ENCODE assay signal across 26 cellular contexts in genomic region chr11:114988644-114989043, GRCh38.
"Had no signal": no experiment of that assay in that cellular context is flagged by ENCODE, and none has a peak within 500 bp of the region (broad histone marks: within the 10 kb centered on the region; RNA-seq: fewer than 3 reads in every experiment).

No MANE protein-coding gene starts in this region.

- H3K9me3 ChIP-seq: left lung, ovary, right atrium auricular region, right lobe of liver, tibial nerve, uterus had no signal

- H3K27me3 Mint-ChIP-seq: memory B cell; naive thymus-derived CD8-positive, alpha-beta T cell; stimulated activated memory B cell treated with anti-CD40 and anti-IgM and Interleukin-4, amounts not matched to agents 10 μg/mL and 1 μg/mL and 100 μg/mL, for 72 hours; stimulated activated naive CD8-positive, alpha-beta T cell treated with anti-CD3 and anti-CD28 coated beads, Interleukin-15, amount 100 ng/mL, for 72 hours had no signal

- H3K4me1 ChIP-seq: left lung, right lobe of liver, tibial nerve, uterus had no signal

- H2AFZ ChIP-seq: neural progenitor cell had no signal

- H3K4me1 Mint-ChIP-seq: memory B cell; naive thymus-derived CD8-positive, alpha-beta T cell; stimulated activated memory B cell treated with anti-CD40 and anti-IgM and Interleukin-4, amounts not matched to agents 10 μg/mL and 1 μg/mL and 100 μg/mL, for 72 hours; stimulated activated naive CD8-positive, alpha-beta T cell treated with anti-CD3 and anti-CD28 coated beads, Interleukin-15, amount 100 ng/mL, for 72 hours had no signal

- H3K27me3 ChIP-seq: left lung, neural progenitor cell, ovary, right atrium auricular region, right lobe of liver, tibial nerve, uterus had no signal

- H3K27ac ChIP-seq: left lung, neural progenitor cell, ovary, right atrium auricular region, right lobe of liver, tibial nerve, uterus had no signal

- H3K4me3 ChIP-seq: left lung, lung, neural progenitor cell, ovary, right atrium auricular region, right lobe of liver, smooth muscle cell, tibial nerve, uterus had no signal

- H3K27ac Mint-ChIP-seq: memory B cell; naive thymus-derived CD8-positive, alpha-beta T cell; neural progenitor cell; progenitor cell of endocrine pancreas; stimulated activated memory B cell treated with anti-CD40 and anti-IgM and Interleukin-4, amounts not matched to agents 10 μg/mL and 1 μg/mL and 100 μg/mL, for 72 hours; type B pancreatic cell had no signal

- H3K36me3 Mint-ChIP-seq: memory B cell; naive thymus-derived CD8-positive, alpha-beta T cell; neural progenitor cell; stimulated activated memory B cell treated with anti-CD40 and anti-IgM and Interleukin-4, amounts not matched to agents 10 μg/mL and 1 μg/mL and 100 μg/mL, for 72 hours; type B pancreatic cell had no signal

- H3K9ac ChIP-seq: neural progenitor cell had no signal

- H3K4me2 ChIP-seq: neural progenitor cell, smooth muscle cell had no signal

- DNase-seq: hippocampal formation; kidney glomerular epithelial cell; left cardiac atrium; left lung; naive thymus-derived CD8-positive, alpha-beta T cell; ovary; right lobe of liver; stimulated activated CD4-positive, alpha-beta T cell treated with anti-CD3 and anti-CD28 coated beads, Interleukin-1b, Interleukin-23, amount 100 ng/mL, for 48 hours; stimulated activated CD4-positive, alpha-beta T cell treated with anti-CD3 and anti-CD28 coated beads, Interleukin-2, amount 100 ng/mL, for 48 hours; stimulated activated CD4-positive, alpha-beta T cell treated with anti-CD3 and anti-CD28 coated beads, Interleukin-4, amount 100 ng/mL, for 4 hours; stimulated activated CD8-positive, alpha-beta memory T cell treated with anti-CD3 and anti-CD28 coated beads, Interleukin-4, amount 100 ng/mL, for 48 hours; stimulated activated naive CD4-positive, alpha-beta T cell treated with Interleukin-2 at 50 U/mL for 16 hours; stimulated activated naive CD8-positive, alpha-beta T cell treated with anti-CD3 and anti-CD28 coated beads, Interleukin-15, amount 100 ng/mL, for 72 hours; substantia nigra; uterus had no signal

- ATAC-seq: left cardiac atrium; left lung; naive thymus-derived CD8-positive, alpha-beta T cell; right lobe of liver; stimulated activated memory B cell treated with anti-CD40 and anti-IgM and Interleukin-4, amounts not matched to agents 10 μg/mL and 1 μg/mL and 100 μg/mL, for 72 hours; stimulated activated naive CD8-positive, alpha-beta T cell treated with anti-CD3 and anti-CD28 coated beads, Interleukin-15, amount 100 ng/mL, for 72 hours had no signal

- H3K4me3 Mint-ChIP-seq: memory B cell; naive thymus-derived CD8-positive, alpha-beta T cell; nephron; neural progenitor cell; stimulated activated memory B cell treated with anti-CD40 and anti-IgM and Interleukin-4, amounts not matched to agents 10 μg/mL and 1 μg/mL and 100 μg/mL, for 72 hours; stimulated activated naive CD8-positive, alpha-beta T cell treated with anti-CD3 and anti-CD28 coated beads, Interleukin-15, amount 100 ng/mL, for 72 hours; type B pancreatic cell had no signal

- H3K9me3 Mint-ChIP-seq: naive thymus-derived CD8-positive, alpha-beta T cell; nephron; neural progenitor cell; stimulated activated memory B cell treated with anti-CD40 and anti-IgM and Interleukin-4, amounts not matched to agents 10 μg/mL and 1 μg/mL and 100 μg/mL, for 72 hours; stimulated activated naive CD8-positive, alpha-beta T cell treated with anti-CD3 and anti-CD28 coated beads, Interleukin-15, amount 100 ng/mL, for 72 hours; type B pancreatic cell had no signal

- FAIRE-seq: keratinocyte had no signal

- H3K36me3 ChIP-seq: left lung, neural progenitor cell, ovary, right atrium auricular region, right lobe of liver, tibial nerve, uterus had no signal
